ENCODE assay signal across 9 cellular contexts in genomic region chr6:56772737-56773184, GRCh38.
DNase-seq lines count a peak whose midpoint lies in the region; ATAC-seq and TF ChIP-seq lines count a peak whose summit lies in the region.
"Had no signal": no experiment of that assay in that cellular context is flagged by ENCODE, and none has a peak within 500 bp of the region (broad histone marks: within the 10 kb centered on the region; RNA-seq: fewer than 3 reads in every experiment).

No MANE protein-coding gene starts in this region.

- no peaks in the 10 kb centered on the region for H3K27me3 Mint-ChIP-seq in brain

- no peak overlapping the region for H3K4me2 ChIP-seq in smooth muscle cell

- no peaks in the 10 kb centered on the region for H3K9me3 ChIP-seq in smooth muscle cell (replicated peaks; ENCODE audit: low read depth)

- TF ChIP-seq CTCF in brain (conservative IDR thresholded peaks at IDR 0.05) (no peak), kidney epithelial cell (IDR thresholded peaks at IDR 0.05; ENCODE audit: insufficient read depth, low read length, poor library complexity, severe bottlenecking) (peak; percentile 32), smooth muscle cell (IDR thresholded peaks at IDR 0.05; ENCODE audit: borderline replicate concordance, insufficient read depth, poor library complexity, severe bottlenecking) (no peak)

- H3K36me3 ChIP-seq in kidney epithelial cell (ENCODE audit: control insufficient read depth, insufficient read depth, low read length), result no peaks in the 10 kb centered on the region
- no peaks in the 10 kb centered on the region for H3K36me3 ChIP-seq in smooth muscle cell (ENCODE audit: low read depth)

- H3K4me3 Mint-ChIP-seq in brain, result no peak overlapping the region
- H3K4me3 Mint-ChIP-seq: T-helper 1 cell treated with Interleukin-12 subunit alpha and Interleukin-12 subunit beta and Interleukin-4 antibody, amounts not matched to agents 30 μg/mL and 1 μg/mL, for 36 hours had no signal

- H3K36me3 Mint-ChIP-seq in brain, result peaks cover 20% of the 10 kb centered on the region

- H2AFZ ChIP-seq in smooth muscle cell (ENCODE audit: low read depth), result no peak overlapping the region

- peaks cover 15% of the 10 kb centered on the region for H3K4me1 ChIP-seq in smooth muscle cell (ENCODE audit: low read depth)

- no peak overlapping the region for H3K4me3 ChIP-seq in kidney epithelial cell (ENCODE audit: low read depth, low read length)
- H3K4me3 ChIP-seq in smooth muscle cell, result no peak overlapping the region

- peaks cover 8% of the 10 kb centered on the region for H4K20me1 ChIP-seq in smooth muscle cell (ENCODE audit: low read depth)

- peaks cover 28% of the 10 kb centered on the region for H3K79me2 ChIP-seq in smooth muscle cell (ENCODE audit: low read depth)

- 81% methylated on average over 1 of the region's 1 CpG for WGBS in smooth muscle cell (ENCODE audit: low lambda C conversion rate)

- no peak overlapping the region for H3K27ac ChIP-seq in smooth muscle cell (ENCODE audit: low read depth)

- H3K9me3 Mint-ChIP-seq in brain, result peaks cover 0 to 3% (median 0%) of the 10 kb centered on the region in 5 experiments
- H3K9me3 Mint-ChIP-seq: T-helper 1 cell treated with Interleukin-12 subunit alpha and Interleukin-12 subunit beta and Interleukin-4 antibody, amounts not matched to agents 30 μg/mL and 1 μg/mL, for 36 hours had no signal

- peak overlapping the region in 4 of 5 experiments; percentile 22 to 72 (median 67) for H3K27ac Mint-ChIP-seq in brain
- H3K27ac Mint-ChIP-seq: T-helper 1 cell treated with Interleukin-12 subunit alpha and Interleukin-12 subunit beta and Interleukin-4 antibody, amounts not matched to agents 30 μg/mL and 1 μg/mL, for 36 hours had no signal

- DNase-seq in AG08396 (ENCODE audit: low spot score) (peak; percentile 70), kidney epithelial cell (ENCODE audit: low read depth) (peak; percentile 82), NOMO-1 treated with DMSO at 0.1 percent for 48 hours (lab: John Stamatoyannopoulos, UW; ENCODE audit: unreplicated experiment) (no peak), smooth muscle cell (lab: John Stamatoyannopoulos, UW; ENCODE audit: unreplicated experiment) (no peak)
- DNase-seq in activated CD4-positive, alpha-beta T cell treated with anti-CD3 and anti-CD28 coated beads, Interleukin-2, amount 50 U/mL, for 48 hours, result no peak

- no peak overlapping the region for H3K9ac ChIP-seq in smooth muscle cell (ENCODE audit: low read depth)

- peak; percentile 51 for ATAC-seq in HG02798 (IDR thresholded peaks at IDR 0.05; ENCODE audit: poor library complexity, unreplicated experiment)
- no peak for ATAC-seq in HG03135 (IDR thresholded peaks at IDR 0.05; ENCODE audit: unreplicated experiment)

- peaks cover 4% of the 10 kb centered on the region for H3F3A ChIP-seq in smooth muscle cell (ENCODE audit: low read depth)

- H3K27me3 ChIP-seq in kidney epithelial cell (ENCODE audit: control insufficient read depth, insufficient read depth, low read length) (no peaks in the 10 kb centered on the region), smooth muscle cell (ENCODE audit: low read depth) (no peaks in the 10 kb centered on the region)

- H3K4me1 Mint-ChIP-seq in brain, result peaks cover 48% of the 10 kb centered on the region

Comparison
In these comparisons a context has a peak if more than half of its experiments do, and no peak if none do; other contexts are left out.
1. DNase-seq: peak in AG08396 (single experiment) and kidney epithelial cell (single experiment); none in NOMO-1 treated with DMSO at 0.1 percent for 48 hours (single experiment), smooth muscle cell (single experiment) and activated CD4-positive, alpha-beta T cell treated with anti-CD3 and anti-CD28 coated beads, Interleukin-2, amount 50 U/mL, for 48 hours (0 of 2).